In the genomic region with DNA sequence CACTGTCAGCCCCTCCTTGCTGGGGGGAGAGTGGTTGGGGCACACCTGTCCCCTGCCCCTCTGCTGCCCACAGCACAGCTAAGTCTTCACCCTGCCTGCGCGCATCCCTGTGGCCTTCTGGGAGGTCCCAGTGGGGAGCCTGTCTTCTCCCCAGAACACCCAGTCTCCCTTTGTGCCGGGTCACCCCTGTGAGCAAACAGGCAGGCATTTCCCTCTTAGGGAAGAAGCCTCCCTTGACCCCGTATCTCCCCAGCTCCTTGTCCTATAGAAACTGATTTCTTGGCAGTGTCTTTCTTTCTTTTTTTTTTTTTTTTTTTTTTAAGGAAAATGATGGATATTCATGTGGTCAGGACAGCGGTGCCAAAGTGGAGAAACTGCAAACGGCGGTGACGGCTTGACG, we compare ENCODE assay signal across 13 cellular contexts.
"Had no signal": no experiment of that assay in that cellular context is flagged by ENCODE, and none has a peak within 500 bp of the region (broad histone marks: within the 10 kb centered on the region; RNA-seq: fewer than 3 reads in every experiment).

No MANE protein-coding gene starts in this region.

- H3K27me3 ChIP-seq: testis had no signal

- H3K4me1 Mint-ChIP-seq: activated naive CD4-positive, alpha-beta T cell treated with anti-CD3 and anti-CD28 coated beads, Interleukin-2, amount 10 ng/mL, durations not matched to agents 7 days and 5 days had no signal

- H3K9me3 Mint-ChIP-seq: activated naive CD4-positive, alpha-beta T cell treated with anti-CD3 and anti-CD28 coated beads, Interleukin-2, amount 10 ng/mL, durations not matched to agents 7 days and 5 days; central memory CD8-positive, alpha-beta T cell; naive thymus-derived CD4-positive, alpha-beta T cell; stimulated activated naive CD8-positive, alpha-beta T cell treated with anti-CD3 and anti-CD28 coated beads, Interleukin-15, amount 100 ng/mL, for 72 hours had no signal

- H3K4me1 ChIP-seq: testis had no signal

- ATAC-seq: activated CD8-positive, alpha-beta T cell treated with anti-CD3 and anti-CD28 coated beads, Interleukin-2, amount 10 ng/mL, durations not matched to agents 7 days and 5 days; naive thymus-derived CD4-positive, alpha-beta T cell had no signal

- H3K27ac Mint-ChIP-seq: activated CD8-positive, alpha-beta T cell treated with anti-CD3 and anti-CD28 coated beads, Interleukin-2, amount 10 ng/mL, durations not matched to agents 7 days and 5 days; activated naive CD4-positive, alpha-beta T cell treated with anti-CD3 and anti-CD28 coated beads, Interleukin-2, amount 10 ng/mL, durations not matched to agents 7 days and 5 days; naive thymus-derived CD4-positive, alpha-beta T cell; stimulated activated naive CD8-positive, alpha-beta T cell treated with anti-CD3 and anti-CD28 coated beads, Interleukin-15, amount 100 ng/mL, for 72 hours had no signal

- H3K9me3 ChIP-seq: testis had no signal

- H3K27ac ChIP-seq: testis had no signal

- H3K4me3 ChIP-seq: lung, testis had no signal

- H3K4me3 Mint-ChIP-seq: activated CD8-positive, alpha-beta T cell treated with anti-CD3 and anti-CD28 coated beads, Interleukin-2, amount 10 ng/mL, durations not matched to agents 7 days and 5 days; activated naive CD4-positive, alpha-beta T cell treated with anti-CD3 and anti-CD28 coated beads, Interleukin-2, amount 10 ng/mL, durations not matched to agents 7 days and 5 days; central memory CD8-positive, alpha-beta T cell; naive thymus-derived CD4-positive, alpha-beta T cell; stimulated activated naive CD8-positive, alpha-beta T cell treated with anti-CD3 and anti-CD28 coated beads, Interleukin-15, amount 100 ng/mL, for 72 hours had no signal

- DNase-seq: activated CD4-positive, alpha-beta T cell treated with anti-CD3 and anti-CD28 coated beads for 4 hours; activated CD8-positive, alpha-beta memory T cell treated with anti-CD3 and anti-CD28 coated beads, Interleukin-2, amount 50 U/mL, for 48 hours; activated CD8-positive, alpha-beta T cell treated with anti-CD3 and anti-CD28 coated beads, Interleukin-2, amount 10 ng/mL, durations not matched to agents 7 days and 5 days; activated naive CD4-positive, alpha-beta T cell treated with anti-CD3 and anti-CD28 coated beads, Interleukin-2, amount 10 ng/mL, durations not matched to agents 7 days and 5 days; hippocampal formation; naive thymus-derived CD4-positive, alpha-beta T cell; stimulated activated CD4-positive, alpha-beta T cell treated with anti-CD3 and anti-CD28 coated beads, Interleukin-15, amount 100 ng/mL, for 24 hours; stimulated activated CD4-positive, alpha-beta T cell treated with anti-CD3 and anti-CD28 coated beads, Interleukin-4, amount 100 ng/mL, for 24 hours; stimulated activated naive CD8-positive, alpha-beta T cell treated with anti-CD3 and anti-CD28 coated beads, Interleukin-15, amount 100 ng/mL, for 72 hours; SW 1271; testis had no signal

- H3K27me3 Mint-ChIP-seq: activated naive CD4-positive, alpha-beta T cell treated with anti-CD3 and anti-CD28 coated beads, Interleukin-2, amount 10 ng/mL, durations not matched to agents 7 days and 5 days; central memory CD8-positive, alpha-beta T cell; naive thymus-derived CD4-positive, alpha-beta T cell; stimulated activated naive CD8-positive, alpha-beta T cell treated with anti-CD3 and anti-CD28 coated beads, Interleukin-15, amount 100 ng/mL, for 72 hours had no signal
